ENCODE assay signal across 1 cellular context in the genomic region with DNA sequence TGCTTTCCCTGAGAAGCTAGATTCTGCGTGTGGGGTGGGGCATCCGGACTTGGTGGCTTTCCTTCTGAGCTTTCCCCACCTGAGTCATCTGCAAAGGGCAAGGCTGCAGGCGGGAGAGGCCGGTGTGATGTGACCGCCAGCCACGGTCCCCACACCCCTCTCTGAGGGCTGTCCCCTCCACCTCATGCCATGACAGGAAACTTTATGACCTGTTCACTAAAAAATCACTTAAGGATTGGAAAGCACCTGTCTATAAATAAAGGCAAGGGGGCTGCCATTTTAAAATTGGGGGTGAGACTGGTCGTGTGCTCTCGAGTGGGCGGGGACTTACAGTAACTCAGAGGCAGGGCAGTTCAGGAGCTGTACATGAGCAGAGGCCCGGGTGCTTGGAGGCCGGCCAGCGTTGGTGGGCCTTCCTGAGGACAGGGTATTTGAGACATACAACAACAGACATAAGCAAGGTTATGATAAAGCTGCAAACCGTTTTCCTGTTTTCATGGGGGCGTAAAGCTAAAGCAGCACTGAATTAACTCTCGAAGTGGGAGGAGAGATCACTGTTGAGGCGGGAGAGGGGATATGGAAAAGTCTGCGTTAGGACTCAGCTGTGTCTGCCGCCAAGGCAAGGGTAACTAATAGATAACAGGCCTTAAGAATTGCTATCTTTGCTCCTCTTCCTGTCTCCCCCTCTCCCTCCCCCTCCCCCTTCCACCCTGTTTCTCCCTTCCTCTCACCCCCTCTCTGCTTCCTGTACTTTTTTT.
TF ChIP-seq lines count a peak whose summit lies in the region.

No MANE protein-coding gene starts in this region.

TF ChIP-seq in K562, 482 proteins besides CTCF, POLR2A, EP300 and RAD21 (continued from another document and continues in another):
- TF ChIP-seq NUFIP1 (IDR thresholded peaks at IDR 0.05; ENCODE audit: partially characterized antibody) (no peak), ZNF175 (CRISPR knock-in tag; IDR thresholded peaks at IDR 0.05; ENCODE audit: low read depth) (peak; percentile 86), RUNX1 (IDR thresholded peaks at IDR 0.05; ENCODE audit: low read depth) (no peak), GTF2F1 (IDR thresholded peaks at IDR 0.05; ENCODE audit: low read depth, low read length) (no peak), STAT5B (CRISPR knock-in tag; IDR thresholded peaks at IDR 0.05) (no peak), RBFOX2 (IDR thresholded peaks at IDR 0.05; ENCODE audit: low read depth, low read length) (peak; percentile 70), XRCC3 (IDR thresholded peaks at IDR 0.05) (no peak), TARDBP (IDR thresholded peaks at IDR 0.05) (no peak), GATAD2A (IDR thresholded peaks at IDR 0.05) (peak; percentile 46; the same call in 1 of the 2 replicates), SIN3A (IDR thresholded peaks at IDR 0.05; ENCODE audit: borderline replicate concordance in 2 of 2, control insufficient read depth in 1 of 2, low read depth in 2 of 2, low read length in 2 of 2) (peak in 1 of 2 experiments; percentile 17; a peak in 2 of 4 replicates), KLF16 (IDR thresholded peaks at IDR 0.05) (peak; percentile 78), POLR2AphosphoS2 (IDR thresholded peaks at IDR 0.05; ENCODE audit: low read length) (no peak; the same call in 1 of the 2 replicates), TRIM28 (IDR thresholded peaks at IDR 0.05) (peak; percentile 75; the same call in 1 of the 2 replicates), RBM25 (IDR thresholded peaks at IDR 0.05; ENCODE audit: low read depth, low read length, severe bottlenecking) (no peak), STAG1 (CRISPR knock-in tag; IDR thresholded peaks at IDR 0.05; ENCODE audit: borderline replicate concordance) (no peak), CTBP1 (IDR thresholded peaks at IDR 0.05; ENCODE audit: borderline replicate concordance) (peak; percentile 85), MCM7 (IDR thresholded peaks at IDR 0.05) (no peak), HNRNPLL (IDR thresholded peaks at IDR 0.05; ENCODE audit: low read depth, low read length, poor library complexity, severe bottlenecking) (peak; percentile 7), ZC3H4 (CRISPR knock-in tag; IDR thresholded peaks at IDR 0.05; ENCODE audit: borderline replicate concordance) (no peak), ATF1 (CRISPR knock-in tag; IDR thresholded peaks at IDR 0.05) (no peak), ATF1 (tag; IDR thresholded peaks at IDR 0.05) (peak; percentile 60), CBFB (CRISPR knock-in tag; IDR thresholded peaks at IDR 0.05) (no peak), ZNF764 (CRISPR knock-in tag; IDR thresholded peaks at IDR 0.05; ENCODE audit: low read depth) (no peak), LCOR (CRISPR knock-in tag; IDR thresholded peaks at IDR 0.05) (no peak), POU5F1 (IDR thresholded peaks at IDR 0.05; ENCODE audit: borderline replicate concordance, low read depth, low read length, partially characterized antibody) (no peak), KDM5B (IDR thresholded peaks at IDR 0.05; ENCODE audit: insufficient replicate concordance, low read depth, low read length) (peak; percentile 59), ETS2 (tag; IDR thresholded peaks at IDR 0.05; ENCODE audit: borderline replicate concordance, poor library complexity, severe bottlenecking) (no peak), ZNF707 (CRISPR knock-in tag; conservative IDR thresholded peaks at IDR 0.05) (no peak), RHOXF2B (CRISPR knock-in tag; conservative IDR thresholded peaks at IDR 0.05) (no peak), KDM4B (IDR thresholded peaks at IDR 0.05; ENCODE audit: borderline replicate concordance in 2 of 2, low read depth in 1 of 2) (peak in 1 of 2 experiments; percentile 86; a peak in 1 of 4 replicates), ZNF77 (CRISPR knock-in tag; IDR thresholded peaks at IDR 0.05) (no peak), HDAC1 (IDR thresholded peaks at IDR 0.05) (peak in 1 of 2 experiments; percentile 70; a peak in 1 of 4 replicates), EGR1 (conservative IDR thresholded peaks at IDR 0.05) (peak; percentile 93), PYGO2 (tag; IDR thresholded peaks at IDR 0.05) (no peak; the same call in 1 of the 2 replicates), HDAC3 (IDR thresholded peaks at IDR 0.05; ENCODE audit: borderline replicate concordance, partially characterized antibody) (peak; percentile 69), ZNF79 (CRISPR knock-in tag; IDR thresholded peaks at IDR 0.05; ENCODE audit: low read depth) (no peak), MTA3 (IDR thresholded peaks at IDR 0.05; ENCODE audit: borderline replicate concordance) (peak; percentile 91), HMGN3 (IDR thresholded peaks at IDR 0.05; ENCODE audit: borderline replicate concordance, extremely low read depth, insufficient read length, low read depth, low read length) (no peak), GABPB1 (CRISPR knock-in tag; IDR thresholded peaks at IDR 0.05) (peak; percentile 11; the same call in 1 of the 2 replicates)
- TF ChIP-seq, protein P1, sequence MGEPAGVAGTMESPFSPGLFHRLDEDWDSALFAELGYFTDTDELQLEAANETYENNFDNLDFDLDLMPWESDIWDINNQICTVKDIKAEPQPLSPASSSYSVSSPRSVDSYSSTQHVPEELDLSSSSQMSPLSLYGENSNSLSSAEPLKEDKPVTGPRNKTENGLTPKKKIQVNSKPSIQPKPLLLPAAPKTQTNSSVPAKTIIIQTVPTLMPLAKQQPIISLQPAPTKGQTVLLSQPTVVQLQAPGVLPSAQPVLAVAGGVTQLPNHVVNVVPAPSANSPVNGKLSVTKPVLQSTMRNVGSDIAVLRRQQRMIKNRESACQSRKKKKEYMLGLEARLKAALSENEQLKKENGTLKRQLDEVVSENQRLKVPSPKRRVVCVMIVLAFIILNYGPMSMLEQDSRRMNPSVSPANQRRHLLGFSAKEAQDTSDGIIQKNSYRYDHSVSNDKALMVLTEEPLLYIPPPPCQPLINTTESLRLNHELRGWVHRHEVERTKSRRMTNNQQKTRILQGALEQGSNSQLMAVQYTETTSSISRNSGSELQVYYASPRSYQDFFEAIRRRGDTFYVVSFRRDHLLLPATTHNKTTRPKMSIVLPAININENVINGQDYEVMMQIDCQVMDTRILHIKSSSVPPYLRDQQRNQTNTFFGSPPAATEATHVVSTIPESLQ (CRISPR knock-in tag; IDR thresholded peaks at IDR 0.05): no peak
- TF ChIP-seq, protein P2, sequence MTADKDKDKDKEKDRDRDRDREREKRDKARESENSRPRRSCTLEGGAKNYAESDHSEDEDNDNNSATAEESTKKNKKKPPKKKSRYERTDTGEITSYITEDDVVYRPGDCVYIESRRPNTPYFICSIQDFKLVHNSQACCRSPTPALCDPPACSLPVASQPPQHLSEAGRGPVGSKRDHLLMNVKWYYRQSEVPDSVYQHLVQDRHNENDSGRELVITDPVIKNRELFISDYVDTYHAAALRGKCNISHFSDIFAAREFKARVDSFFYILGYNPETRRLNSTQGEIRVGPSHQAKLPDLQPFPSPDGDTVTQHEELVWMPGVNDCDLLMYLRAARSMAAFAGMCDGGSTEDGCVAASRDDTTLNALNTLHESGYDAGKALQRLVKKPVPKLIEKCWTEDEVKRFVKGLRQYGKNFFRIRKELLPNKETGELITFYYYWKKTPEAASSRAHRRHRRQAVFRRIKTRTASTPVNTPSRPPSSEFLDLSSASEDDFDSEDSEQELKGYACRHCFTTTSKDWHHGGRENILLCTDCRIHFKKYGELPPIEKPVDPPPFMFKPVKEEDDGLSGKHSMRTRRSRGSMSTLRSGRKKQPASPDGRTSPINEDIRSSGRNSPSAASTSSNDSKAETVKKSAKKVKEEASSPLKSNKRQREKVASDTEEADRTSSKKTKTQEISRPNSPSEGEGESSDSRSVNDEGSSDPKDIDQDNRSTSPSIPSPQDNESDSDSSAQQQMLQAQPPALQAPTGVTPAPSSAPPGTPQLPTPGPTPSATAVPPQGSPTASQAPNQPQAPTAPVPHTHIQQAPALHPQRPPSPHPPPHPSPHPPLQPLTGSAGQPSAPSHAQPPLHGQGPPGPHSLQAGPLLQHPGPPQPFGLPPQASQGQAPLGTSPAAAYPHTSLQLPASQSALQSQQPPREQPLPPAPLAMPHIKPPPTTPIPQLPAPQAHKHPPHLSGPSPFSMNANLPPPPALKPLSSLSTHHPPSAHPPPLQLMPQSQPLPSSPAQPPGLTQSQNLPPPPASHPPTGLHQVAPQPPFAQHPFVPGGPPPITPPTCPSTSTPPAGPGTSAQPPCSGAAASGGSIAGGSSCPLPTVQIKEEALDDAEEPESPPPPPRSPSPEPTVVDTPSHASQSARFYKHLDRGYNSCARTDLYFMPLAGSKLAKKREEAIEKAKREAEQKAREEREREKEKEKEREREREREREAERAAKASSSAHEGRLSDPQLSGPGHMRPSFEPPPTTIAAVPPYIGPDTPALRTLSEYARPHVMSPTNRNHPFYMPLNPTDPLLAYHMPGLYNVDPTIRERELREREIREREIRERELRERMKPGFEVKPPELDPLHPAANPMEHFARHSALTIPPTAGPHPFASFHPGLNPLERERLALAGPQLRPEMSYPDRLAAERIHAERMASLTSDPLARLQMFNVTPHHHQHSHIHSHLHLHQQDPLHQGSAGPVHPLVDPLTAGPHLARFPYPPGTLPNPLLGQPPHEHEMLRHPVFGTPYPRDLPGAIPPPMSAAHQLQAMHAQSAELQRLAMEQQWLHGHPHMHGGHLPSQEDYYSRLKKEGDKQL (CRISPR knock-in tag; IDR thresholded peaks at IDR 0.05; ENCODE audit: borderline replicate concordance): no peak
- TF ChIP-seq, protein P3, sequence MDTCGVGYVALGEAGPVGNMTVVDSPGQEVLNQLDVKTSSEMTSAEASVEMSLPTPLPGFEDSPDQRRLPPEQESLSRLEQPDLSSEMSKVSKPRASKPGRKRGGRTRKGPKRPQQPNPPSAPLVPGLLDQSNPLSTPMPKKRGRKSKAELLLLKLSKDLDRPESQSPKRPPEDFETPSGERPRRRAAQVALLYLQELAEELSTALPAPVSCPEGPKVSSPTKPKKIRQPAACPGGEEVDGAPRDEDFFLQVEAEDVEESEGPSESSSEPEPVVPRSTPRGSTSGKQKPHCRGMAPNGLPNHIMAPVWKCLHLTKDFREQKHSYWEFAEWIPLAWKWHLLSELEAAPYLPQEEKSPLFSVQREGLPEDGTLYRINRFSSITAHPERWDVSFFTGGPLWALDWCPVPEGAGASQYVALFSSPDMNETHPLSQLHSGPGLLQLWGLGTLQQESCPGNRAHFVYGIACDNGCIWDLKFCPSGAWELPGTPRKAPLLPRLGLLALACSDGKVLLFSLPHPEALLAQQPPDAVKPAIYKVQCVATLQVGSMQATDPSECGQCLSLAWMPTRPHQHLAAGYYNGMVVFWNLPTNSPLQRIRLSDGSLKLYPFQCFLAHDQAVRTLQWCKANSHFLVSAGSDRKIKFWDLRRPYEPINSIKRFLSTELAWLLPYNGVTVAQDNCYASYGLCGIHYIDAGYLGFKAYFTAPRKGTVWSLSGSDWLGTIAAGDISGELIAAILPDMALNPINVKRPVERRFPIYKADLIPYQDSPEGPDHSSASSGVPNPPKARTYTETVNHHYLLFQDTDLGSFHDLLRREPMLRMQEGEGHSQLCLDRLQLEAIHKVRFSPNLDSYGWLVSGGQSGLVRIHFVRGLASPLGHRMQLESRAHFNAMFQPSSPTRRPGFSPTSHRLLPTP (IDR thresholded peaks at IDR 0.05; ENCODE audit: borderline replicate concordance, extremely low read depth, insufficient read length): no peak
- TF ChIP-seq, protein P4, sequence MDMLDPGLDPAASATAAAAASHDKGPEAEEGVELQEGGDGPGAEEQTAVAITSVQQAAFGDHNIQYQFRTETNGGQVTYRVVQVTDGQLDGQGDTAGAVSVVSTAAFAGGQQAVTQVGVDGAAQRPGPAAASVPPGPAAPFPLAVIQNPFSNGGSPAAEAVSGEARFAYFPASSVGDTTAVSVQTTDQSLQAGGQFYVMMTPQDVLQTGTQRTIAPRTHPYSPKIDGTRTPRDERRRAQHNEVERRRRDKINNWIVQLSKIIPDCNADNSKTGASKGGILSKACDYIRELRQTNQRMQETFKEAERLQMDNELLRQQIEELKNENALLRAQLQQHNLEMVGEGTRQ (CRISPR knock-in tag; IDR thresholded peaks at IDR 0.05): no peak
- TF ChIP-seq, protein P5, sequence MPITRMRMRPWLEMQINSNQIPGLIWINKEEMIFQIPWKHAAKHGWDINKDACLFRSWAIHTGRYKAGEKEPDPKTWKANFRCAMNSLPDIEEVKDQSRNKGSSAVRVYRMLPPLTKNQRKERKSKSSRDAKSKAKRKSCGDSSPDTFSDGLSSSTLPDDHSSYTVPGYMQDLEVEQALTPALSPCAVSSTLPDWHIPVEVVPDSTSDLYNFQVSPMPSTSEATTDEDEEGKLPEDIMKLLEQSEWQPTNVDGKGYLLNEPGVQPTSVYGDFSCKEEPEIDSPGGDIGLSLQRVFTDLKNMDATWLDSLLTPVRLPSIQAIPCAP (CRISPR knock-in tag; IDR thresholded peaks at IDR 0.05; ENCODE audit: borderline replicate concordance): no peak
- TF ChIP-seq, protein P6, sequence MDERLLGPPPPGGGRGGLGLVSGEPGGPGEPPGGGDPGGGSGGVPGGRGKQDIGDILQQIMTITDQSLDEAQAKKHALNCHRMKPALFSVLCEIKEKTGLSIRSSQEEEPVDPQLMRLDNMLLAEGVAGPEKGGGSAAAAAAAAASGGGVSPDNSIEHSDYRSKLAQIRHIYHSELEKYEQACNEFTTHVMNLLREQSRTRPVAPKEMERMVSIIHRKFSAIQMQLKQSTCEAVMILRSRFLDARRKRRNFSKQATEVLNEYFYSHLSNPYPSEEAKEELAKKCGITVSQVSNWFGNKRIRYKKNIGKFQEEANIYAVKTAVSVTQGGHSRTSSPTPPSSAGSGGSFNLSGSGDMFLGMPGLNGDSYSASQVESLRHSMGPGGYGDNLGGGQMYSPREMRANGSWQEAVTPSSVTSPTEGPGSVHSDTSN (CRISPR knock-in tag; IDR thresholded peaks at IDR 0.05; ENCODE audit: low read depth): no peak
- TF ChIP-seq, protein P6 (tag; conservative IDR thresholded peaks at IDR 0.05; ENCODE audit: low read depth): peak; percentile 54
- TF ChIP-seq, protein P7, sequence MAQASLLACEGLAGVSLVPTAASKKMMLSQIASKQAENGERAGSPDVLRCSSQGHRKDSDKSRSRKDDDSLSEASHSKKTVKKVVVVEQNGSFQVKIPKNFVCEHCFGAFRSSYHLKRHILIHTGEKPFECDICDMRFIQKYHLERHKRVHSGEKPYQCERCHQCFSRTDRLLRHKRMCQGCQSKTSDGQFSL (CRISPR knock-in tag; IDR thresholded peaks at IDR 0.05): peak; percentile 79
- TF ChIP-seq, protein P7 (tag; IDR thresholded peaks at IDR 0.05): peak; percentile 33 to 66; a peak in 2 of 4 replicates
